In genomic region chr21:36065497-36066036, GRCh38 we compare ENCODE assay signal across 9 cellular contexts. TPM values are rescaled to one million over a fixed set of nuclear protein-coding genes. Genes with fewer than 3 reads are reported as not detected.
DNase-seq lines count a peak whose midpoint lies in the region; ATAC-seq and TF ChIP-seq lines count a peak whose summit lies in the region.
"Had no signal": no experiment of that assay in that cellular context is flagged by ENCODE, and none has a peak within 500 bp of the region (broad histone marks: within the 10 kb centered on the region; RNA-seq: fewer than 3 reads in every experiment).

No MANE protein-coding gene starts in this region.

- intact Hi-C loops in activated CD4-positive, alpha-beta T cell treated with anti-CD3 and anti-CD28 coated beads, Interleukin-2, amount 10 ng/mL, durations not matched to agents 24 days and 14 days (cut with micrococcal nuclease) = loop anchor here (10.0 kb wide), 1 partner anchor 319 kb away; the partner anchor contains the start of gene CHAF1B

- no peak overlapping the region for H3K4me3 Mint-ChIP-seq in activated CD4-positive, alpha-beta T cell treated with anti-CD3 and anti-CD28 coated beads, Interleukin-2, amount 10 ng/mL, durations not matched to agents 24 days and 14 days
- H3K4me3 Mint-ChIP-seq in progenitor cell of endocrine pancreas (ENCODE audit: low read depth) (no peak overlapping the region), nephron progenitor cell (no peak overlapping the region)

- H3K4me3 ChIP-seq in choroid plexus epithelial cell (ENCODE audit: low read depth, low read length) = no peak overlapping the region
- H3K4me3 ChIP-seq: BLaER1 had no signal

- peaks cover 13% of the 10 kb centered on the region for H3K36me3 Mint-ChIP-seq in activated CD4-positive, alpha-beta T cell treated with anti-CD3 and anti-CD28 coated beads, Interleukin-2, amount 10 ng/mL, durations not matched to agents 24 days and 14 days (ENCODE audit: low read depth)
- H3K36me3 Mint-ChIP-seq in progenitor cell of endocrine pancreas (ENCODE audit: insufficient read depth) (peaks cover 4% of the 10 kb centered on the region), nephron progenitor cell (ENCODE audit: low read depth) (peaks cover 5% of the 10 kb centered on the region)

- H3K9me3 Mint-ChIP-seq in activated CD4-positive, alpha-beta T cell treated with anti-CD3 and anti-CD28 coated beads, Interleukin-2, amount 10 ng/mL, durations not matched to agents 24 days and 14 days = peaks cover 15% of the 10 kb centered on the region
- H3K9me3 Mint-ChIP-seq in progenitor cell of endocrine pancreas (ENCODE audit: low read depth) = peaks cover 9% of the 10 kb centered on the region
- H3K9me3 Mint-ChIP-seq in nephron progenitor cell = peaks cover 25% of the 10 kb centered on the region

- no peaks in the 10 kb centered on the region for H3K27me3 Mint-ChIP-seq in activated CD4-positive, alpha-beta T cell treated with anti-CD3 and anti-CD28 coated beads, Interleukin-2, amount 10 ng/mL, durations not matched to agents 24 days and 14 days
- H3K27me3 Mint-ChIP-seq in progenitor cell of endocrine pancreas = peaks cover 3% of the 10 kb centered on the region
- peaks cover 11% of the 10 kb centered on the region for H3K27me3 Mint-ChIP-seq in nephron progenitor cell (ENCODE audit: low read depth, poor library complexity)

- H3K27ac Mint-ChIP-seq in activated CD4-positive, alpha-beta T cell treated with anti-CD3 and anti-CD28 coated beads, Interleukin-2, amount 10 ng/mL, durations not matched to agents 24 days and 14 days = peak overlapping the region; percentile 43
- H3K27ac Mint-ChIP-seq in progenitor cell of endocrine pancreas (peak overlapping the region; percentile 35), nephron progenitor cell (no peak overlapping the region)

- TF ChIP-seq CTCF in choroid plexus epithelial cell (conservative IDR thresholded peaks at IDR 0.05; ENCODE audit: low read depth, low read length) (no peak), progenitor cell of endocrine pancreas (IDR thresholded peaks at IDR 0.05; ENCODE audit: unreplicated experiment) (no peak), nephron progenitor cell (IDR thresholded peaks at IDR 0.05) (no peak)

- H3K4me1 Mint-ChIP-seq in activated CD4-positive, alpha-beta T cell treated with anti-CD3 and anti-CD28 coated beads, Interleukin-2, amount 10 ng/mL, durations not matched to agents 24 days and 14 days = peaks cover 24% of the 10 kb centered on the region
- H3K4me1 Mint-ChIP-seq in progenitor cell of endocrine pancreas (ENCODE audit: low read depth) = peaks cover 3% of the 10 kb centered on the region
- peaks cover 10% of the 10 kb centered on the region for H3K4me1 Mint-ChIP-seq in nephron progenitor cell

- DNase-seq in activated CD4-positive, alpha-beta T cell treated with anti-CD3 and anti-CD28 coated beads, Interleukin-2, amount 10 ng/mL, durations not matched to agents 24 days and 14 days = peak; percentile 70
- DNase-seq in activated CD4-positive, alpha-beta T cell treated with anti-CD3 and anti-CD28 coated beads for 1 hour = no peak
- DNase-seq in NOMO-1 treated with DMSO at 0.1 percent for 48 hours (lab: John Stamatoyannopoulos, UW; ENCODE audit: unreplicated experiment) (peak; percentile 52), choroid plexus epithelial cell (ENCODE audit: low read depth) (peak; percentile 74), progenitor cell of endocrine pancreas (ENCODE audit: low spot score, unreplicated experiment) (no peak), nephron progenitor cell (no peak), NCI-H526 treated with DMSO at 0.1 percent for 48 hours (lab: John Stamatoyannopoulos, UW) (no peak)

- ATAC-seq in HG02973 (IDR thresholded peaks at IDR 0.05; ENCODE audit: unreplicated experiment) = no peak

RNA-seq across cellular contexts. Expression of gene CBR1, which starts 4.3 kb away (rescaled TPM):
- 60.0 and 63.8 TPM in 2 replicates for total RNA-seq in activated CD4-positive, alpha-beta T cell treated with anti-CD3 and anti-CD28 coated beads, Interleukin-2, amount 10 ng/mL, durations not matched to agents 24 days and 14 days
- total RNA-seq in progenitor cell of endocrine pancreas = 13.2 and 13.5 TPM in 2 replicates

RNA-seq across cellular contexts. Expression of gene SETD4, which starts 5.2 kb away (rescaled TPM):
- total RNA-seq in activated CD4-positive, alpha-beta T cell treated with anti-CD3 and anti-CD28 coated beads, Interleukin-2, amount 10 ng/mL, durations not matched to agents 24 days and 14 days = 23.2 and 23.8 TPM in 2 replicates
- total RNA-seq in progenitor cell of endocrine pancreas = 45.8 and 45.9 TPM in 2 replicates

Comparison
In these comparisons a context has a peak if more than half of its experiments do, and no peak if none do; other contexts are left out.
1. DNase-seq: peak in activated CD4-positive, alpha-beta T cell treated with anti-CD3 and anti-CD28 coated beads, Interleukin-2, amount 10 ng/mL, durations not matched to agents 24 days and 14 days (single experiment), NOMO-1 treated with DMSO at 0.1 percent for 48 hours (single experiment) and choroid plexus epithelial cell (single experiment); none in activated CD4-positive, alpha-beta T cell treated with anti-CD3 and anti-CD28 coated beads for 1 hour (single experiment), progenitor cell of endocrine pancreas (single experiment), nephron progenitor cell (single experiment) and NCI-H526 treated with DMSO at 0.1 percent for 48 hours (single experiment).